18 cellular contexts compared by ENCODE assay signal in the genomic region with DNA sequence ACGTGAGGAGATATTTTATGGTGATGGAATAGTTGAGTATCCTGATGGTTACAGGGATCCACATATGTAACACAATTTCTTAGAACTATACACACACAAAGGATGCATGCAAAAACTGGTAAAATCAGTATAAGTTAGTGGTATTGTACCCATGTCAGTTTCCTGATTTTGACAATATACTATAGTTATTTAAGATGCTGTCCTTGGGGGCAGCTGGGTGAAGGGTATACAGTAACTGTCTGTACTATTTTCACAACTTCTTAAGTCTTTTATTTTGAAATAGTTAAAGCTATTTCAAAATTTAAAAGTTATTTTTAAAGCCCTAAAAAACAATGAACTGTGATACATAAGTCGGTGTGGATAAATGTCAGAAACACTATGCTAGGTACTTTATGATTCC. TPM values are rescaled to one million over a fixed set of nuclear protein-coding genes. Genes with fewer than 3 reads are reported as not detected.
DNase-seq lines count a peak whose midpoint lies in the region; ATAC-seq and TF ChIP-seq lines count a peak whose summit lies in the region.
"Had no signal": no experiment of that assay in that cellular context is flagged by ENCODE, and none has a peak within 500 bp of the region (broad histone marks: within the 10 kb centered on the region; RNA-seq: fewer than 3 reads in every experiment).

No MANE protein-coding gene starts in this region.

- no peak for TF ChIP-seq CTCF in CD8-positive, alpha-beta T cell (IDR thresholded peaks at IDR 0.05)
- TF ChIP-seq CTCF in HEK293 (tag by site-specific recombination; IDR thresholded peaks at IDR 0.05) (no peak), ascending aorta (IDR thresholded peaks at IDR 0.05) (no peak), spleen (IDR thresholded peaks at IDR 0.05 in 8 of 11, conservative IDR thresholded peaks at IDR 0.05 in 3 of 11) (no peak)

- H3K36me3 ChIP-seq in CD8-positive, alpha-beta T cell (ENCODE audit: insufficient read depth, low read length) = peaks cover 29% of the 10 kb centered on the region
- H3K36me3 ChIP-seq in HEK293 (ENCODE audit: control insufficient read depth in 2 of 2, insufficient read depth in 1 of 2, low read length in 2 of 2) (peaks cover 0 to 18% of the 10 kb centered on the region in 2 experiments; a peak in 1 of 3 replicates), ascending aorta (peaks cover 21 to 53% of the 10 kb centered on the region in 2 donors), spleen (peaks cover 0 to 100% (median 36%) of the 10 kb centered on the region in 6 donors)
- H3K36me3 ChIP-seq: BE2C had no signal

- H3K27ac Mint-ChIP-seq in CD8-positive, alpha-beta T cell = peak overlapping the region; percentile 29
- H3K27ac Mint-ChIP-seq in memory B cell = peak overlapping the region; percentile 3

- CTCF ChIA-PET in CD8-positive, alpha-beta T cell (lab: Charles Lee) = interaction anchor here (1.8 kb wide), 1 partner anchor 12 kb away, joined by 5 read pairs; no protein-coding TSS in a partner anchor
- CTCF ChIA-PET in HEK293 (lab: Yijun Ruan, JAX) = interaction anchor here (0.7 kb wide), 1 partner anchor 1952 kb away, joined by 6 read pairs; no protein-coding TSS in a partner anchor

- no peak overlapping the region for H3K4me3 ChIP-seq in CD8-positive, alpha-beta T cell (ENCODE audit: low read depth, low read length)
- no peak overlapping the region for H3K4me3 ChIP-seq in HEK293 (ENCODE audit: low read depth, low read length)
- H3K4me3 ChIP-seq in ascending aorta = no peak overlapping the region
- no peak overlapping the region for H3K4me3 ChIP-seq in spleen
- H3K4me3 ChIP-seq: BLaER1 had no signal

- H3K27me3 ChIP-seq in CD8-positive, alpha-beta T cell (ENCODE audit: insufficient read depth, low read length) = no peaks in the 10 kb centered on the region
- H3K27me3 ChIP-seq in ascending aorta = no peaks in the 10 kb centered on the region
- no peaks in the 10 kb centered on the region for H3K27me3 ChIP-seq in spleen (replicated peaks in 1 of 7)
- H3K27me3 ChIP-seq: BE2C, BLaER1 had no signal

- no peak overlapping the region for H3K27ac ChIP-seq in CD8-positive, alpha-beta T cell (ENCODE audit: low read depth, low read length)
- H3K27ac ChIP-seq in HEK293 (ENCODE audit: extremely low read depth, low read depth, low read length) = no peak overlapping the region
- H3K27ac ChIP-seq in ascending aorta = no peak overlapping the region
- no peak overlapping the region for H3K27ac ChIP-seq in spleen
- H3K27ac ChIP-seq: BLaER1 had no signal

- no peak for DNase-seq in CD8-positive, alpha-beta T cell
- DNase-seq in memory B cell (ENCODE audit: low spot score in 2 of 2) = no peak
- no peak for DNase-seq in RPMI8226
- no peak for DNase-seq in ascending aorta (ENCODE audit: low spot score in 2 of 2)
- no peak for DNase-seq in spleen
- DNase-seq: 8988T; ACHN; BE2C; C1 segment of cervical spinal cord; Caco-2; Calu3; CD4-positive, CD25-positive, alpha-beta regulatory T cell; CD8-positive, alpha-beta memory T cell; DMS79 treated with DMSO at 0.1 percent for 48 hours had no signal

- peaks cover 91% of the 10 kb centered on the region for H3K36me3 Mint-ChIP-seq in CD8-positive, alpha-beta T cell
- peaks cover 55% of the 10 kb centered on the region for H3K36me3 Mint-ChIP-seq in memory B cell

- H3K4me1 ChIP-seq in CD8-positive, alpha-beta T cell (ENCODE audit: insufficient read depth, low read length) = no peaks in the 10 kb centered on the region
- H3K4me1 ChIP-seq in HEK293 (ENCODE audit: control insufficient read depth, insufficient read depth, low read length) = no peaks in the 10 kb centered on the region
- H3K4me1 ChIP-seq in ascending aorta = no peaks in the 10 kb centered on the region
- H3K4me1 ChIP-seq in spleen = peaks cover 0 to 35% (median 5%) of the 10 kb centered on the region in 6 donors
- H3K4me1 ChIP-seq: BE2C, Caco-2 had no signal

- intact Hi-C loops in CD8-positive, alpha-beta T cell (cut with DNase I, micrococcal nuclease) = no loop called here
- intact Hi-C loops in ascending aorta (cut with DNase I) (no loop called here), spleen (cut with DNase I; ENCODE audit: low total_unique reads) (no loop called here)

- H3K27me3 Mint-ChIP-seq in CD8-positive, alpha-beta T cell (ENCODE audit: low read depth) = no peaks in the 10 kb centered on the region
- no peaks in the 10 kb centered on the region for H3K27me3 Mint-ChIP-seq in memory B cell
- H3K27me3 Mint-ChIP-seq: CD4-positive, CD25-positive, alpha-beta regulatory T cell; CD8-positive, alpha-beta memory T cell had no signal

- WGBS in spleen, 5 donors = 68 to 95% (median 89%) methylated on average over 2 of the region's 2 CpGs

- H3K9me3 Mint-ChIP-seq in CD8-positive, alpha-beta T cell = no peaks in the 10 kb centered on the region
- H3K9me3 Mint-ChIP-seq in memory B cell = no peaks in the 10 kb centered on the region
- H3K9me3 Mint-ChIP-seq: CD14-positive monocyte; CD8-positive, alpha-beta memory T cell had no signal

- POLR2A ChIA-PET in CD8-positive, alpha-beta T cell (lab: Charles Lee) = interaction anchor here (1.1 kb wide), 1 partner anchor 105 kb away, joined by 3 read pairs; no protein-coding TSS in a partner anchor
- POLR2A ChIA-PET in HEK293 (lab: Yijun Ruan, JAX) = no interaction called here

- H3K4me1 Mint-ChIP-seq in CD8-positive, alpha-beta T cell (ENCODE audit: low read depth) = peaks cover 13% of the 10 kb centered on the region
- H3K4me1 Mint-ChIP-seq in memory B cell = peaks cover 17% of the 10 kb centered on the region

- no peak overlapping the region for H3K4me3 Mint-ChIP-seq in CD8-positive, alpha-beta T cell
- H3K4me3 Mint-ChIP-seq in memory B cell = no peak overlapping the region
- H3K4me3 Mint-ChIP-seq: CD14-positive monocyte; CD4-positive, CD25-positive, alpha-beta regulatory T cell; CD8-positive, alpha-beta memory T cell had no signal

- TF ChIP-seq POLR2A in spleen (IDR thresholded peaks at IDR 0.05) = no peak

- no peak for ATAC-seq in CD8-positive, alpha-beta T cell
- ATAC-seq in memory B cell (ENCODE audit: low read depth) (no peak), GM21526 (IDR thresholded peaks at IDR 0.05; ENCODE audit: low FRiP score, unreplicated experiment) (no peak)

- H3K9me3 ChIP-seq in CD8-positive, alpha-beta T cell (ENCODE audit: low read length) = no peaks in the 10 kb centered on the region
- H3K9me3 ChIP-seq in HEK293 (ENCODE audit: control insufficient read depth, insufficient read depth, low read depth, low read length) (no peaks in the 10 kb centered on the region), ascending aorta (no peaks in the 10 kb centered on the region), spleen (no peaks in the 10 kb centered on the region)
- H3K9me3 ChIP-seq: BE2C, Caco-2 had no signal

TF ChIP-seq in HEK293, 187 proteins besides CTCF, POLR2A, EP300 and RAD21:
- TF ChIP-seq, protein P1, sequence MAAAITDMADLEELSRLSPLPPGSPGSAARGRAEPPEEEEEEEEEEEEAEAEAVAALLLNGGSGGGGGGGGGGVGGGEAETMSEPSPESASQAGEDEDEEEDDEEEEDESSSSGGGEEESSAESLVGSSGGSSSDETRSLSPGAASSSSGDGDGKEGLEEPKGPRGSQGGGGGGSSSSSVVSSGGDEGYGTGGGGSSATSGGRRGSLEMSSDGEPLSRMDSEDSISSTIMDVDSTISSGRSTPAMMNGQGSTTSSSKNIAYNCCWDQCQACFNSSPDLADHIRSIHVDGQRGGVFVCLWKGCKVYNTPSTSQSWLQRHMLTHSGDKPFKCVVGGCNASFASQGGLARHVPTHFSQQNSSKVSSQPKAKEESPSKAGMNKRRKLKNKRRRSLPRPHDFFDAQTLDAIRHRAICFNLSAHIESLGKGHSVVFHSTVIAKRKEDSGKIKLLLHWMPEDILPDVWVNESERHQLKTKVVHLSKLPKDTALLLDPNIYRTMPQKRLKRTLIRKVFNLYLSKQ (tag by site-specific recombination; IDR thresholded peaks at IDR 0.05; ENCODE audit: borderline replicate concordance) = no peak
- peak; percentile 98 for TF ChIP-seq ZNF529 (tag by site-specific recombination; IDR thresholded peaks at IDR 0.05; ENCODE audit: insufficient replicate concordance)

RNA-seq across cellular contexts. Expression of a gene that starts 24.5 kb away (rescaled TPM):
- total RNA-seq in CD8-positive, alpha-beta T cell = 1 to 10 TPM; 2.5 to 2.6 TPM
- total RNA-seq in ascending aorta (0.21 TPM), spleen (1 to 10 TPM; 5.2 to 10.0 (median 7.1) TPM)
- polyA plus RNA-seq in spleen = 1 to 10 TPM; 1.9 to 2.3 (median 2.0) TPM

RNA-seq across cellular contexts. Expression of a gene that starts 30.5 kb away (rescaled TPM):
- 100 to 1,000 TPM; 130 to 133 TPM for total RNA-seq in CD8-positive, alpha-beta T cell
- 16.0 TPM for total RNA-seq in ascending aorta
- total RNA-seq in spleen = 10 to 100 TPM; 39.3 to 88.3 (median 52.1) TPM
- 1 to 10 TPM; 1.2 to 4.7 (median 2.6) TPM for polyA plus RNA-seq in spleen
